Comparison of ENCODE assay signal across 13 cellular contexts in genomic region chr12:16857456-16857923, GRCh38.
DNase-seq lines count a peak whose midpoint lies in the region; ATAC-seq lines count a peak whose summit lies in the region.
"Had no signal": no experiment of that assay in that cellular context is flagged by ENCODE, and none has a peak within 500 bp of the region (broad histone marks: within the 10 kb centered on the region; RNA-seq: fewer than 3 reads in every experiment).

No MANE protein-coding gene starts in this region.

- ATAC-seq in GM18511 (IDR thresholded peaks at IDR 0.05; ENCODE audit: unreplicated experiment) (peak; percentile 97), GM21360 (IDR thresholded peaks at IDR 0.05; ENCODE audit: unreplicated experiment) (peak; percentile 90), HG02970 (IDR thresholded peaks at IDR 0.05; ENCODE audit: low FRiP score, unreplicated experiment) (peak; percentile 99)
- ATAC-seq in activated naive CD8-positive, alpha-beta T cell treated with anti-CD3 and anti-CD28 coated beads, Interleukin-2, amount 50 U/mL, for 24 hours: no peak
- ATAC-seq: WTC11 had no signal

- CTCF ChIA-PET in activated CD4-positive, alpha-beta T cell treated with anti-CD3 and anti-CD28 coated beads, Interleukin-2, amount 10 ng/mL, durations not matched to agents 7 days and 5 days (lab: Charles Lee): no interaction called here

- peak; percentile 53 for DNase-seq in KBM-7
- DNase-seq in A172 (ENCODE audit: low spot score): no peak
- no peak for DNase-seq in activated naive CD8-positive, alpha-beta T cell treated with anti-CD3 and anti-CD28 coated beads, Interleukin-2, amount 50 U/mL, for 24 hours
- DNase-seq in activated CD4-positive, alpha-beta T cell treated with anti-CD3 and anti-CD28 coated beads, Interleukin-2, amount 50 U/mL, for 48 hours: no peak
- no peak for DNase-seq in activated CD4-positive, alpha-beta T cell treated with anti-CD3 and anti-CD28 coated beads, Interleukin-2, amount 10 ng/mL, durations not matched to agents 7 days and 5 days
- DNase-seq: central memory CD4-positive, alpha-beta T cell; NCI-H2029 had no signal

- no peaks in the 10 kb centered on the region for H3K36me3 Mint-ChIP-seq in activated naive CD8-positive, alpha-beta T cell treated with anti-CD3 and anti-CD28 coated beads, Interleukin-2, amount 50 U/mL, for 24 hours (ENCODE audit: low read depth)
- no peaks in the 10 kb centered on the region for H3K36me3 Mint-ChIP-seq in activated CD4-positive, alpha-beta T cell treated with anti-CD3 and anti-CD28 coated beads, Interleukin-2, amount 10 ng/mL, durations not matched to agents 7 days and 5 days (ENCODE audit: low read depth)
- H3K36me3 Mint-ChIP-seq: neural progenitor cell, WTC11 had no signal

- POLR2A ChIA-PET in activated CD4-positive, alpha-beta T cell treated with anti-CD3 and anti-CD28 coated beads, Interleukin-2, amount 10 ng/mL, durations not matched to agents 7 days and 5 days (lab: Charles Lee): no interaction called here

- H3K9me3 Mint-ChIP-seq in activated naive CD8-positive, alpha-beta T cell treated with anti-CD3 and anti-CD28 coated beads, Interleukin-2, amount 50 U/mL, for 24 hours: no peaks in the 10 kb centered on the region
- H3K9me3 Mint-ChIP-seq in activated CD4-positive, alpha-beta T cell treated with anti-CD3 and anti-CD28 coated beads, Interleukin-2, amount 10 ng/mL, durations not matched to agents 7 days and 5 days: peaks cover 5% of the 10 kb centered on the region
- H3K9me3 Mint-ChIP-seq: neural progenitor cell, WTC11 had no signal

- H3K27ac Mint-ChIP-seq in activated naive CD8-positive, alpha-beta T cell treated with anti-CD3 and anti-CD28 coated beads, Interleukin-2, amount 50 U/mL, for 24 hours: no peak overlapping the region
- H3K27ac Mint-ChIP-seq in activated CD4-positive, alpha-beta T cell treated with anti-CD3 and anti-CD28 coated beads, Interleukin-2, amount 10 ng/mL, durations not matched to agents 7 days and 5 days: no peak overlapping the region
- H3K27ac Mint-ChIP-seq: B cell, neural progenitor cell, WTC11 had no signal

- no peak overlapping the region for H3K4me3 Mint-ChIP-seq in activated naive CD8-positive, alpha-beta T cell treated with anti-CD3 and anti-CD28 coated beads, Interleukin-2, amount 50 U/mL, for 24 hours
- no peak overlapping the region for H3K4me3 Mint-ChIP-seq in activated CD4-positive, alpha-beta T cell treated with anti-CD3 and anti-CD28 coated beads, Interleukin-2, amount 10 ng/mL, durations not matched to agents 7 days and 5 days
- H3K4me3 Mint-ChIP-seq: B cell, neural progenitor cell, WTC11 had no signal

- H3K27me3 Mint-ChIP-seq in activated naive CD8-positive, alpha-beta T cell treated with anti-CD3 and anti-CD28 coated beads, Interleukin-2, amount 50 U/mL, for 24 hours: no peaks in the 10 kb centered on the region
- no peaks in the 10 kb centered on the region for H3K27me3 Mint-ChIP-seq in activated CD4-positive, alpha-beta T cell treated with anti-CD3 and anti-CD28 coated beads, Interleukin-2, amount 10 ng/mL, durations not matched to agents 7 days and 5 days
- H3K27me3 Mint-ChIP-seq: B cell had no signal

- in situ Hi-C loops in KBM-7 (cut with MboI; ENCODE audit: low pct_unique_long_range_greater_than_20kb, low sequenced_read_pairs): no loop called here

- H3K4me1 Mint-ChIP-seq in activated naive CD8-positive, alpha-beta T cell treated with anti-CD3 and anti-CD28 coated beads, Interleukin-2, amount 50 U/mL, for 24 hours: no peaks in the 10 kb centered on the region
- H3K4me1 Mint-ChIP-seq in activated CD4-positive, alpha-beta T cell treated with anti-CD3 and anti-CD28 coated beads, Interleukin-2, amount 10 ng/mL, durations not matched to agents 7 days and 5 days: no peaks in the 10 kb centered on the region
- H3K4me1 Mint-ChIP-seq: B cell had no signal
